Comparison of ENCODE assay signal across 21 cellular contexts in genomic region chr20:51468636-51469035, GRCh38.
"Had no signal": no experiment of that assay in that cellular context is flagged by ENCODE, and none has a peak within 500 bp of the region (broad histone marks: within the 10 kb centered on the region; RNA-seq: fewer than 3 reads in every experiment).

No MANE protein-coding gene starts in this region.

- H3K4me3 Mint-ChIP-seq: activated CD4-positive, alpha-beta T cell treated with anti-CD3 and anti-CD28 coated beads, Interleukin-2, amount 10 ng/mL, durations not matched to agents 24 days and 14 days; activated naive CD4-positive, alpha-beta T cell treated with anti-CD3 and anti-CD28 coated beads for 36 hours; brain; neural crest cell had no signal

- H3K27ac ChIP-seq: foreskin keratinocyte, lower lobe of right lung, tibial artery had no signal

- H3K27me3 ChIP-seq: tibial artery had no signal

- H3K9me3 Mint-ChIP-seq: activated CD4-positive, alpha-beta T cell treated with anti-CD3 and anti-CD28 coated beads, Interleukin-2, amount 10 ng/mL, durations not matched to agents 24 days and 14 days; activated naive CD4-positive, alpha-beta T cell treated with anti-CD3 and anti-CD28 coated beads for 36 hours; neural crest cell had no signal

- H3K27me3 Mint-ChIP-seq: activated CD4-positive, alpha-beta T cell treated with anti-CD3 and anti-CD28 coated beads, Interleukin-2, amount 10 ng/mL, durations not matched to agents 24 days and 14 days had no signal

- DNase-seq: activated CD4-positive, alpha-beta T cell treated with anti-CD3 and anti-CD28 coated beads, Interleukin-2, amount 10 ng/mL, durations not matched to agents 24 days and 14 days; activated CD4-positive, CD25-positive, alpha-beta regulatory T cell; activated naive CD4-positive, alpha-beta T cell treated with anti-CD3 and anti-CD28 coated beads for 36 hours; activated T-cell treated with anti-CD3 and anti-CD28 coated beads, Interleukin-2, amount 50 U/mL, for 1 hour; central memory CD4-positive, alpha-beta T cell; dermis blood vessel endothelial cell; effector CD8-positive, alpha-beta T cell; erythroblast; foreskin keratinocyte; lower lobe of right lung; mesendoderm; mucosa of descending colon; posterior cingulate gyrus; stimulated activated CD4-positive, alpha-beta T cell treated with anti-CD3 and anti-CD28 coated beads, Interleukin-4, amount 100 ng/mL, for 1 hour; stimulated activated naive CD8-positive, alpha-beta T cell treated with anti-CD3 and anti-CD28 coated beads, Interleukin-15, Interleukin-2, amounts not matched to agents 100 U/mL and 50 U/mL, for 24 hours; substantia nigra; T-helper 1 cell; tibial artery had no signal

- H3K36me3 Mint-ChIP-seq: brain had no signal

- H3K4me1 ChIP-seq: foreskin keratinocyte, lower lobe of right lung, tibial artery had no signal

- H3K4me3 ChIP-seq: lower lobe of right lung, mucosa of descending colon, tibial artery had no signal

- H3K9me3 ChIP-seq: lower lobe of right lung, mucosa of descending colon, tibial artery had no signal

- ATAC-seq: foreskin keratinocyte; left lobe of liver; lower lobe of right lung; mucosa of descending colon; stimulated activated naive CD8-positive, alpha-beta T cell treated with anti-CD3 and anti-CD28 coated beads, Interleukin-15, Interleukin-2, amounts not matched to agents 100 U/mL and 50 U/mL, for 24 hours had no signal

- H3K27ac Mint-ChIP-seq: activated naive CD4-positive, alpha-beta T cell treated with anti-CD3 and anti-CD28 coated beads for 36 hours had no signal
